In genomic region chr7:131111792-131112191, GRCh38 we compare ENCODE assay signal across 12 cellular contexts.
A peak's percentile ranks its signal among the peaks of the same experiment; 100 is the strongest.
DNase-seq lines count a peak whose midpoint lies in the region; FAIRE-seq and TF ChIP-seq lines count a peak whose summit lies in the region.
"Had no signal": no experiment of that assay in that cellular context is flagged by ENCODE, and none has a peak within 500 bp of the region (broad histone marks: within the 10 kb centered on the region; RNA-seq: fewer than 3 reads in every experiment).

No MANE protein-coding gene starts in this region.

- peak overlapping the region; percentile 78 for H3K9ac ChIP-seq in OCI-LY1 (ENCODE audit: low read length)
- H3K9ac ChIP-seq in endothelial cell of umbilical vein (replicated peaks; ENCODE audit: extremely low read depth, insufficient read depth, low read length) = peak overlapping the region; percentile 98

- H3K9me3 ChIP-seq in BE2C = no peaks in the 10 kb centered on the region
- peaks cover 3% of the 10 kb centered on the region; the same call in 1 of the 2 replicates for H3K9me3 ChIP-seq in OCI-LY1 (ENCODE audit: low read length)
- no peaks in the 10 kb centered on the region for H3K9me3 ChIP-seq in endothelial cell of umbilical vein (replicated peaks; ENCODE audit: control insufficient read depth, insufficient read depth, low read length)
- no peaks in the 10 kb centered on the region for H3K9me3 ChIP-seq in prostate gland
- H3K9me3 ChIP-seq in effector memory CD4-positive, alpha-beta T cell (ENCODE audit: control insufficient read depth, low read length) = no peaks in the 10 kb centered on the region
- H3K9me3 ChIP-seq: SJCRH30 had no signal

- peak overlapping the region; percentile 88 for H3K27ac ChIP-seq in OCI-LY1 (ENCODE audit: low read depth, low read length, poor library complexity, severe bottlenecking)
- peak overlapping the region; percentile 98 for H3K27ac ChIP-seq in endothelial cell of umbilical vein (ENCODE audit: insufficient read depth, low read depth, low read length)
- H3K27ac ChIP-seq in prostate gland = peak overlapping the region; percentile 99 to 100
- H3K27ac ChIP-seq in effector memory CD4-positive, alpha-beta T cell (ENCODE audit: insufficient read depth, low read length, poor library complexity, severe bottlenecking) = no peak overlapping the region
- H3K27ac ChIP-seq: SJCRH30 had no signal

- no peaks in the 10 kb centered on the region; the same call in 1 of the 2 replicates for H3K4me1 ChIP-seq in BE2C
- H3K4me1 ChIP-seq in OCI-LY1 (ENCODE audit: insufficient read depth, low read length, severe bottlenecking) = peaks cover 47% of the 10 kb centered on the region
- H3K4me1 ChIP-seq in endothelial cell of umbilical vein (ENCODE audit: control insufficient read depth, extremely low read depth, insufficient read depth, low read length) = peaks cover 34% of the 10 kb centered on the region
- no peaks in the 10 kb centered on the region for H3K4me1 ChIP-seq in prostate gland (replicated peaks)
- peaks cover 25% of the 10 kb centered on the region for H3K4me1 ChIP-seq in effector memory CD4-positive, alpha-beta T cell (ENCODE audit: control insufficient read depth, insufficient read depth, low read length, poor library complexity, severe bottlenecking)

- peaks cover 29% of the 10 kb centered on the region for H3K79me2 ChIP-seq in OCI-LY1 (ENCODE audit: insufficient read depth, low read length)
- peaks cover 8% of the 10 kb centered on the region for H3K79me2 ChIP-seq in endothelial cell of umbilical vein (ENCODE audit: control insufficient read depth, insufficient read depth, low read length)

- dilution Hi-C loops in endothelial cell of umbilical vein (cut with MboI; ENCODE audit: extremely low pct_ligation_motif_present, low sequenced_read_pairs) = no loop called here

- FAIRE-seq in endothelial cell of umbilical vein (lab: Jason Lieb, UNC) = no peak
- FAIRE-seq: frontal cortex had no signal

- H4K20me1 ChIP-seq in OCI-LY1 (ENCODE audit: insufficient read depth, low read length) = no peaks in the 10 kb centered on the region
- no peaks in the 10 kb centered on the region for H4K20me1 ChIP-seq in endothelial cell of umbilical vein (replicated peaks; ENCODE audit: control insufficient read depth, extremely low read depth, insufficient read depth, low read length)

- TF ChIP-seq CTCF in BE2C (IDR thresholded peaks at IDR 0.05; ENCODE audit: low read depth, low read length) (no peak), OCI-LY1 (IDR thresholded peaks at IDR 0.05; ENCODE audit: low read length) (no peak), endothelial cell of umbilical vein (IDR thresholded peaks at IDR 0.05; ENCODE audit: extremely low read depth in 1 of 2, insufficient read depth in 1 of 2, low read depth in 1 of 2, low read length in 2 of 2) (no peak), prostate gland (IDR thresholded peaks at IDR 0.05) (no peak)

- no TSS peak for BruUV-seq in endothelial cell of umbilical vein (replicated peaks; lab: Mats Ljungman, UMichigan)

- no peak overlapping the region for H2AFZ ChIP-seq in OCI-LY1 (ENCODE audit: low read length)
- H2AFZ ChIP-seq in endothelial cell of umbilical vein (ENCODE audit: low read depth, low read length) = no peak overlapping the region

- POLR2A ChIA-PET in endothelial cell of umbilical vein (lab: Charles Lee) = no interaction called here

- CTCF ChIA-PET in endothelial cell of umbilical vein (lab: Charles Lee) = interaction anchor here (2.6 kb wide), 1 partner anchor 12 kb away, joined by 6 read pairs; no protein-coding TSS in a partner anchor

- intact Hi-C loops in endothelial cell of umbilical vein (cut with micrococcal nuclease) (loop anchor here (1.0 to 2.0 kb wide), 3 partner anchors 124 to 370 kb away; partner anchors contain the start of gene MKLN1), prostate gland (cut with DNase I) (loop anchor here (5.0 kb wide), 3 partner anchors 41 to 191 kb away; no protein-coding TSS in a partner anchor)

- peak overlapping the region; percentile 97; the same call in 1 of the 2 replicates for H3K4me3 ChIP-seq in BE2C (ENCODE audit: low read depth, low read length)
- H3K4me3 ChIP-seq in OCI-LY1 (ENCODE audit: low read depth, low read length, poor library complexity, severe bottlenecking) = peak overlapping the region; percentile 79
- H3K4me3 ChIP-seq in endothelial cell of umbilical vein (replicated peaks in 1 of 3; ENCODE audit: insufficient read depth in 1 of 3, low read depth in 1 of 3, low read length in 3 of 3) = no peak overlapping the region
- H3K4me3 ChIP-seq in prostate gland = peak overlapping the region in 1 of 2 donors; percentile 100
- no peak overlapping the region for H3K4me3 ChIP-seq in effector memory CD4-positive, alpha-beta T cell (ENCODE audit: insufficient read depth, low read depth, low read length, poor library complexity, severe bottlenecking)

- WGBS in prostate gland = 66% methylated on average over 3 of the region's 3 CpGs

- TF ChIP-seq POLR2A in endothelial cell of umbilical vein (IDR thresholded peaks at IDR 0.05; ENCODE audit: low read depth, low read length) (no peak), prostate gland (IDR thresholded peaks at IDR 0.05) (no peak)

- H3K9me1 ChIP-seq in endothelial cell of umbilical vein (replicated peaks; ENCODE audit: control insufficient read depth, extremely low read depth, insufficient read depth, low read length) = no peaks in the 10 kb centered on the region

- no peaks in the 10 kb centered on the region for H3F3A ChIP-seq in OCI-LY1 (ENCODE audit: insufficient read depth, low read length)

- no peaks in the 10 kb centered on the region for H3K9me2 ChIP-seq in OCI-LY1 (ENCODE audit: low read depth, low read length)

- no peak for DNase-seq in BE2C
- DNase-seq in endothelial cell of umbilical vein (ENCODE audit: low read depth, low spot score) = no peak
- DNase-seq in prostate gland (ENCODE audit: low spot score) = no peak
- DNase-seq in effector CD4-positive, alpha-beta T cell = no peak
- no peak for DNase-seq in UCSD-AML1 (lab: John Stamatoyannopoulos, UW; ENCODE audit: unreplicated experiment)
- no peak for DNase-seq in effector memory CD4-positive, alpha-beta T cell
- DNase-seq in activated CD8-positive, alpha-beta memory T cell treated with anti-CD3 and anti-CD28 coated beads, Interleukin-2, amount 50 U/mL, for 4 hours = no peak
- DNase-seq: activated effector memory CD4-positive, alpha-beta T cell treated with Interleukin-2 at 50 U/mL for 16 hours; NCI-H226; SJCRH30 had no signal

- H3K4me2 ChIP-seq in OCI-LY1 (ENCODE audit: low read length) (peak overlapping the region; percentile 87), endothelial cell of umbilical vein (ENCODE audit: insufficient read depth, low read length) (peak overlapping the region; percentile 98)

- no peaks in the 10 kb centered on the region for H3K36me3 ChIP-seq in BE2C
- H3K36me3 ChIP-seq in OCI-LY1 (ENCODE audit: insufficient read depth, low read length) = peaks cover 20% of the 10 kb centered on the region
- H3K36me3 ChIP-seq in endothelial cell of umbilical vein (ENCODE audit: control insufficient read depth in 2 of 2, extremely low read depth in 1 of 2, insufficient read depth in 2 of 2, low read length in 2 of 2) = no peaks in the 10 kb centered on the region
- H3K36me3 ChIP-seq in prostate gland = no peaks in the 10 kb centered on the region
- H3K36me3 ChIP-seq in effector memory CD4-positive, alpha-beta T cell (ENCODE audit: control insufficient read depth, insufficient read depth, low read length) = peaks cover 8% of the 10 kb centered on the region
- H3K36me3 ChIP-seq: SJCRH30 had no signal

- H3K27me3 ChIP-seq in BE2C = no peaks in the 10 kb centered on the region
- H3K27me3 ChIP-seq in OCI-LY1 (ENCODE audit: insufficient read depth, low read length) = no peaks in the 10 kb centered on the region
- no peaks in the 10 kb centered on the region for H3K27me3 ChIP-seq in endothelial cell of umbilical vein (ENCODE audit: control insufficient read depth in 2 of 2, insufficient read depth in 2 of 2, low read length in 2 of 2)
- no peaks in the 10 kb centered on the region for H3K27me3 ChIP-seq in prostate gland (replicated peaks; ENCODE audit: insufficient read depth)
- no peaks in the 10 kb centered on the region for H3K27me3 ChIP-seq in effector memory CD4-positive, alpha-beta T cell (replicated peaks; ENCODE audit: control insufficient read depth, insufficient read depth, low read length, poor library complexity, severe bottlenecking)
- H3K27me3 ChIP-seq: SJCRH30 had no signal

TF ChIP-seq in endothelial cell of umbilical vein, 7 proteins besides CTCF, POLR2A, EP300 and RAD21:
- TF ChIP-seq MYC (IDR thresholded peaks at IDR 0.05; ENCODE audit: low read depth, low read length) (no peak), GATA2 (IDR thresholded peaks at IDR 0.05; ENCODE audit: insufficient read depth, insufficient read length, low read depth, low read length) (no peak), JUN (IDR thresholded peaks at IDR 0.05; ENCODE audit: borderline replicate concordance, insufficient read depth, insufficient read length, low read depth) (no peak), FOS (IDR thresholded peaks at IDR 0.05; ENCODE audit: borderline replicate concordance, insufficient read depth, low read length) (no peak), EZH2 (IDR thresholded peaks at IDR 0.05; ENCODE audit: borderline replicate concordance, low read depth, low read length, severe bottlenecking) (no peak), POLR2AphosphoS5 (IDR thresholded peaks at IDR 0.05; ENCODE audit: insufficient read depth, low read depth, low read length) (no peak)
- TF ChIP-seq, protein P1, sequence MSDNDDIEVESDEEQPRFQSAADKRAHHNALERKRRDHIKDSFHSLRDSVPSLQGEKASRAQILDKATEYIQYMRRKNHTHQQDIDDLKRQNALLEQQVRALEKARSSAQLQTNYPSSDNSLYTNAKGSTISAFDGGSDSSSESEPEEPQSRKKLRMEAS (IDR thresholded peaks at IDR 0.05; ENCODE audit: insufficient read depth, insufficient read length) = no peak

Comparison
In these comparisons a context has a peak if more than half of its experiments do, and no peak if none do; other contexts are left out.
1. H3K4me3 ChIP-seq: peak in BE2C (single experiment) and OCI-LY1 (single experiment); none in endothelial cell of umbilical vein (0 of 3) and effector memory CD4-positive, alpha-beta T cell (single experiment).